9 cellular contexts compared by ENCODE assay signal in genomic region chr12:1917172-1918070, GRCh38. TPM values are rescaled to one million over a fixed set of nuclear protein-coding genes. Genes with fewer than 3 reads are reported as not detected.
DNase-seq lines count a peak whose midpoint lies in the region; ATAC-seq and TF ChIP-seq lines count a peak whose summit lies in the region.
"Had no signal": no experiment of that assay in that cellular context is flagged by ENCODE, and none has a peak within 500 bp of the region (broad histone marks: within the 10 kb centered on the region; RNA-seq: fewer than 3 reads in every experiment).

No MANE protein-coding gene starts in this region.

- ATAC-seq in HG03442 (IDR thresholded peaks at IDR 0.05; ENCODE audit: unreplicated experiment) = no peak

- TF ChIP-seq POLR2A in Peyer's patch (IDR thresholded peaks at IDR 0.05) = no peak

- H3K36me3 Mint-ChIP-seq in activated CD4-positive, alpha-beta T cell treated with anti-CD3 and anti-CD28 coated beads, Interleukin-2, amount 10 ng/mL, durations not matched to agents 24 days and 14 days (ENCODE audit: low read depth) = no peaks in the 10 kb centered on the region
- no peaks in the 10 kb centered on the region for H3K36me3 Mint-ChIP-seq in MCF 10A (ENCODE audit: insufficient read depth, unreplicated experiment)

- peaks cover 4% of the 10 kb centered on the region for H3K9me3 Mint-ChIP-seq in activated CD4-positive, alpha-beta T cell treated with anti-CD3 and anti-CD28 coated beads, Interleukin-2, amount 10 ng/mL, durations not matched to agents 24 days and 14 days
- no peaks in the 10 kb centered on the region for H3K9me3 Mint-ChIP-seq in MCF 10A (ENCODE audit: unreplicated experiment)

- intact Hi-C loops in activated CD4-positive, alpha-beta T cell treated with anti-CD3 and anti-CD28 coated beads, Interleukin-2, amount 10 ng/mL, durations not matched to agents 24 days and 14 days (cut with micrococcal nuclease) = no loop called here
- intact Hi-C loops in MCF 10A (cut with micrococcal nuclease) = no loop called here

- POLR2A ChIA-PET in MCF 10A (lab: Yijun Ruan, JAX) = interaction anchor here (0.6 kb wide), 1 partner anchor 1528 kb away, joined by 3 read pairs; no protein-coding TSS in a partner anchor

- no peaks in the 10 kb centered on the region for H3K9me3 ChIP-seq in Peyer's patch
- no peaks in the 10 kb centered on the region for H3K9me3 ChIP-seq in subcutaneous abdominal adipose tissue (ENCODE audit: control insufficient read depth in 5 of 5, low read length in 5 of 5)

- no peak overlapping the region for H3K27ac Mint-ChIP-seq in activated CD4-positive, alpha-beta T cell treated with anti-CD3 and anti-CD28 coated beads, Interleukin-2, amount 10 ng/mL, durations not matched to agents 24 days and 14 days
- H3K27ac Mint-ChIP-seq in MCF 10A (ENCODE audit: low read depth, unreplicated experiment) = no peak overlapping the region

- peak overlapping the region in 4 of 5 donors; percentile 24 to 68 (median 66) for H3K9ac ChIP-seq in subcutaneous abdominal adipose tissue (ENCODE audit: low read length in 5 of 5)

- peak; percentile 40 for DNase-seq in activated CD4-positive, alpha-beta T cell treated with anti-CD3 and anti-CD28 coated beads, Interleukin-2, amount 10 ng/mL, durations not matched to agents 24 days and 14 days
- DNase-seq in activated CD4-positive, alpha-beta T cell treated with anti-CD3 and anti-CD28 coated beads, Interleukin-2, amount 50 U/mL, for 1 hour = no peak
- DNase-seq in Peyer's patch (peak in 1 of 3 donors; percentile 42), hepatic stellate cell (ENCODE audit: low spot score) (peak; percentile 12), NCI-H1694 treated with DMSO at 0.1 percent for 48 hours (lab: John Stamatoyannopoulos, UW) (no peak), MCF 10A (ENCODE audit: unreplicated experiment) (no peak)
- DNase-seq: foreskin fibroblast had no signal

- H3K4me1 Mint-ChIP-seq in activated CD4-positive, alpha-beta T cell treated with anti-CD3 and anti-CD28 coated beads, Interleukin-2, amount 10 ng/mL, durations not matched to agents 24 days and 14 days = peaks cover 14% of the 10 kb centered on the region
- H3K4me1 Mint-ChIP-seq in MCF 10A (ENCODE audit: insufficient read depth, unreplicated experiment) = no peaks in the 10 kb centered on the region

- BruUV-seq in MCF 10A (replicated peaks; lab: Mats Ljungman, UMichigan) = no TSS peak

- H3K27ac ChIP-seq in Peyer's patch (peak overlapping the region; percentile 22 to 75 (median 48)), subcutaneous abdominal adipose tissue (ENCODE audit: low read depth, low read length) (peak overlapping the region; percentile 11)

- CTCF ChIA-PET in MCF 10A (lab: Yijun Ruan, JAX) = interaction anchor here (2.2 kb wide), 1 partner anchor 23 kb away, joined by 12 read pairs; no protein-coding TSS in a partner anchor

- H3K4me1 ChIP-seq in Peyer's patch (no peaks in the 10 kb centered on the region), subcutaneous abdominal adipose tissue (ENCODE audit: control insufficient read depth in 5 of 5, insufficient read depth in 5 of 5, low read length in 5 of 5) (peaks cover 0 to 17% (median 3%) of the 10 kb centered on the region in 5 donors)

- H3K27me3 ChIP-seq in Peyer's patch (no peaks in the 10 kb centered on the region), subcutaneous abdominal adipose tissue (ENCODE audit: control insufficient read depth in 5 of 5, insufficient read depth in 4 of 5, low read length in 5 of 5) (peaks cover 0 to 12% (median 0%) of the 10 kb centered on the region in 5 donors)

- H3K36me3 ChIP-seq in Peyer's patch (no peaks in the 10 kb centered on the region), subcutaneous abdominal adipose tissue (ENCODE audit: control insufficient read depth in 5 of 5, insufficient read depth in 5 of 5, low read length in 5 of 5) (no peaks in the 10 kb centered on the region)

- no peak for TF ChIP-seq CTCF in Peyer's patch (IDR thresholded peaks at IDR 0.05)
- no peak for TF ChIP-seq CTCF in MCF 10A (IDR thresholded peaks at IDR 0.05; ENCODE audit: unreplicated experiment)

- peaks cover 13% of the 10 kb centered on the region for H3K27me3 Mint-ChIP-seq in activated CD4-positive, alpha-beta T cell treated with anti-CD3 and anti-CD28 coated beads, Interleukin-2, amount 10 ng/mL, durations not matched to agents 24 days and 14 days
- peaks cover 15% of the 10 kb centered on the region for H3K27me3 Mint-ChIP-seq in MCF 10A (ENCODE audit: insufficient read depth, unreplicated experiment)

- no peak overlapping the region for H3K4me3 Mint-ChIP-seq in activated CD4-positive, alpha-beta T cell treated with anti-CD3 and anti-CD28 coated beads, Interleukin-2, amount 10 ng/mL, durations not matched to agents 24 days and 14 days
- H3K4me3 Mint-ChIP-seq in MCF 10A (ENCODE audit: unreplicated experiment) = no peak overlapping the region

- H3K4me3 ChIP-seq in Peyer's patch (peak overlapping the region; percentile 8 to 34 (median 26)), subcutaneous abdominal adipose tissue (ENCODE audit: low read depth in 1 of 5, low read length in 5 of 5) (peak overlapping the region; percentile 19 to 65 (median 57))

RNA-seq across cellular contexts. Expression of gene CACNA2D4, which starts 1.0 kb away (rescaled TPM):
- total RNA-seq in activated CD4-positive, alpha-beta T cell treated with anti-CD3 and anti-CD28 coated beads, Interleukin-2, amount 10 ng/mL, durations not matched to agents 24 days and 14 days = 6.3 and 6.8 TPM in 2 replicates
- total RNA-seq in Peyer's patch = 10 to 100 TPM in 2 of 4 donors, 1 to 10 TPM in 2; 9.5 to 19.3 (median 12.3) TPM
- not detected in 2 replicates for total RNA-seq in MCF 10A (2022)

Comparison
In these comparisons a context has a peak if more than half of its experiments do, and no peak if none do; other contexts are left out.
1. DNase-seq: peak in activated CD4-positive, alpha-beta T cell treated with anti-CD3 and anti-CD28 coated beads, Interleukin-2, amount 10 ng/mL, durations not matched to agents 24 days and 14 days (single experiment) and hepatic stellate cell (single experiment); none in activated CD4-positive, alpha-beta T cell treated with anti-CD3 and anti-CD28 coated beads, Interleukin-2, amount 50 U/mL, for 1 hour (single experiment), NCI-H1694 treated with DMSO at 0.1 percent for 48 hours (single experiment) and MCF 10A (single experiment).